In the genomic region with DNA sequence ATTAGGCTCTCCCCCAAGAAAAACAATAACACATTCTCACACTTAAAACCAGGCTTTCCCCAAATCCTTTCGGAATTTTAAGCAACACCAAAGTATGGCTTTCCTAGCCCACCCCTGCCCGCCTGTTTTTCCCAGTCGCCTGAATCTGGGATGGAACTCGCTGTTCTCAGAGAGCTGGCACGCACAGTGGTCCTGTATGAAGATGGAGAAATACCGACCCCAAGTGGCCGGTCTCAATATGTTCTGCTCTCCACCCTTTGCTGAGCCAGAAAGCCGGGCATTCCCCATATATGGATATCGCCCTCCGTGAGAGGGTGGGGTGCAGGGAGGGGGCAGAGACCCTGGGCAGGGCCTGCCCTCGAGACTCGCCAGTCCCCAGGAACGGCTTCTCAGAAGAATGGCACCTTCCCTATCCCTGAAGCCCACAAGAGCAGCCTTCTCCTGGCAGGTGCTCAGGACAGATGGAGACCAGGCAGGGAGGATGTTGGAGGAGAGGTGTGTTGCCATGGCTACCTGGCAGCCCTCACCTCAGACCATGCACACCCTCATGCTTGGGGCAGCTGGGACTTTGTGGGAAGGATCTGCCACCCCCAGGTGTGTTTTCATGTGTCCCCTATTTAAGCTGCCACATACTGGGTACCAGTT, we compare ENCODE assay signal across 1 cellular context.
TF ChIP-seq lines count a peak whose summit lies in the region.

No MANE protein-coding gene starts in this region.

TF ChIP-seq in IMR-90, 13 proteins besides CTCF, POLR2A, EP300 and RAD21:
- TF ChIP-seq, protein P1, sequence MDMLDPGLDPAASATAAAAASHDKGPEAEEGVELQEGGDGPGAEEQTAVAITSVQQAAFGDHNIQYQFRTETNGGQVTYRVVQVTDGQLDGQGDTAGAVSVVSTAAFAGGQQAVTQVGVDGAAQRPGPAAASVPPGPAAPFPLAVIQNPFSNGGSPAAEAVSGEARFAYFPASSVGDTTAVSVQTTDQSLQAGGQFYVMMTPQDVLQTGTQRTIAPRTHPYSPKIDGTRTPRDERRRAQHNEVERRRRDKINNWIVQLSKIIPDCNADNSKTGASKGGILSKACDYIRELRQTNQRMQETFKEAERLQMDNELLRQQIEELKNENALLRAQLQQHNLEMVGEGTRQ (IDR thresholded peaks at IDR 0.05; ENCODE audit: low read depth, low read length), result no peak
- peak; percentile 62 for TF ChIP-seq SMC3 (IDR thresholded peaks at IDR 0.05; ENCODE audit: low read depth, low read length)
